1 cellular context compared by ENCODE assay signal in the genomic region with DNA sequence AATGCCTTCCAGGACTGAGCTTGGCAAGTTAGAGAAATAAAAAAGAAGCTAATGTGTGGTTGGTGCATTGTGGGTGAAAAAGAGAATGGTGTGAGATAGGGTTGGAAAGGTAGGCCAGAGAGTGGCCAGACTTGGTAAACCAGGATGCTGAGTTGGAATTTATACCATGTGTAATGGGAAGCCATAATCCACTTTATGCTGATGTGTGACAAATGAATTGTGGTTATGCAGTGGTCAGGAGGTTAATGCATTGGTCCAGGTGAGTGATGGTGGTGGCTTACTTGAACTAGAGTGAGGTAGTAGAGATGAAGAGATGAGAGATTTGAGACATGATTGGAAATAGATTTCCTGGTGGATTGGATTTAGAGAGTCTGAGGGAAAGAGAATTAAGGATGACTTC.
TF ChIP-seq lines count a peak whose summit lies in the region.

No MANE protein-coding gene starts in this region.

TF ChIP-seq in K562, 482 proteins besides CTCF, POLR2A, EP300 and RAD21:
- TF ChIP-seq ZNF644 (tag; IDR thresholded peaks at IDR 0.05; ENCODE audit: low read depth) (no peak), ZNF12 (CRISPR knock-in tag; IDR thresholded peaks at IDR 0.05) (no peak), CHD1 (IDR thresholded peaks at IDR 0.05; ENCODE audit: low read length) (no peak), FOXP1 (CRISPR knock-in tag; IDR thresholded peaks at IDR 0.05) (no peak), TARDBP (IDR thresholded peaks at IDR 0.05) (no peak), PPARD (CRISPR knock-in tag; IDR thresholded peaks at IDR 0.05) (no peak), TRIM24 (IDR thresholded peaks at IDR 0.05) (no peak), TRIM25 (IDR thresholded peaks at IDR 0.05; ENCODE audit: borderline replicate concordance) (no peak), HMG20A (CRISPR knock-in tag; conservative IDR thresholded peaks at IDR 0.05) (no peak), KDM1A (IDR thresholded peaks at IDR 0.05) (0 out of 4 replicates have a peak, but pooled peaks of 1 of the 2 experiments have one; percentile 7), ZNF224 (CRISPR knock-in tag; IDR thresholded peaks at IDR 0.05) (no peak), C11orf30 (IDR thresholded peaks at IDR 0.05; ENCODE audit: low read depth) (peak; percentile 63), ATF7 (IDR thresholded peaks at IDR 0.05) (no peak), IFI16 (CRISPR knock-in tag; IDR thresholded peaks at IDR 0.05) (no peak), ZBTB2 (IDR thresholded peaks at IDR 0.05) (no peak), SMAD4 (CRISPR knock-in tag; conservative IDR thresholded peaks at IDR 0.05) (no peak), MEIS2 (IDR thresholded peaks at IDR 0.05; ENCODE audit: partially characterized antibody) (no peak), HOMEZ (CRISPR knock-in tag; IDR thresholded peaks at IDR 0.05) (no peak), ZNF316 (IDR thresholded peaks at IDR 0.05) (peak; percentile 85), ZMIZ1 (IDR thresholded peaks at IDR 0.05; ENCODE audit: low read depth in 2 of 2, low read length in 2 of 2) (no peak), HMG20B (CRISPR knock-in tag; IDR thresholded peaks at IDR 0.05) (no peak), MXI1 (IDR thresholded peaks at IDR 0.05; ENCODE audit: low read depth, low read length) (no peak), ZNF785 (CRISPR knock-in tag; IDR thresholded peaks at IDR 0.05) (no peak), SMARCC2 (IDR thresholded peaks at IDR 0.05; ENCODE audit: low read depth) (no peak), MAFG (tag; conservative IDR thresholded peaks at IDR 0.05) (0 out of 2 replicates have a peak, but pooled peaks have one; percentile 12)
- TF ChIP-seq, protein P1, sequence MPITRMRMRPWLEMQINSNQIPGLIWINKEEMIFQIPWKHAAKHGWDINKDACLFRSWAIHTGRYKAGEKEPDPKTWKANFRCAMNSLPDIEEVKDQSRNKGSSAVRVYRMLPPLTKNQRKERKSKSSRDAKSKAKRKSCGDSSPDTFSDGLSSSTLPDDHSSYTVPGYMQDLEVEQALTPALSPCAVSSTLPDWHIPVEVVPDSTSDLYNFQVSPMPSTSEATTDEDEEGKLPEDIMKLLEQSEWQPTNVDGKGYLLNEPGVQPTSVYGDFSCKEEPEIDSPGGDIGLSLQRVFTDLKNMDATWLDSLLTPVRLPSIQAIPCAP (CRISPR knock-in tag; IDR thresholded peaks at IDR 0.05; ENCODE audit: borderline replicate concordance) = no peak
- TF ChIP-seq, protein P2, sequence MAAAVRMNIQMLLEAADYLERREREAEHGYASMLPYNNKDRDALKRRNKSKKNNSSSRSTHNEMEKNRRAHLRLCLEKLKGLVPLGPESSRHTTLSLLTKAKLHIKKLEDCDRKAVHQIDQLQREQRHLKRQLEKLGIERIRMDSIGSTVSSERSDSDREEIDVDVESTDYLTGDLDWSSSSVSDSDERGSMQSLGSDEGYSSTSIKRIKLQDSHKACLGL (CRISPR knock-in tag; IDR thresholded peaks at IDR 0.05; ENCODE audit: borderline replicate concordance, poor library complexity, severe bottlenecking) = no peak
- TF ChIP-seq, protein P3, sequence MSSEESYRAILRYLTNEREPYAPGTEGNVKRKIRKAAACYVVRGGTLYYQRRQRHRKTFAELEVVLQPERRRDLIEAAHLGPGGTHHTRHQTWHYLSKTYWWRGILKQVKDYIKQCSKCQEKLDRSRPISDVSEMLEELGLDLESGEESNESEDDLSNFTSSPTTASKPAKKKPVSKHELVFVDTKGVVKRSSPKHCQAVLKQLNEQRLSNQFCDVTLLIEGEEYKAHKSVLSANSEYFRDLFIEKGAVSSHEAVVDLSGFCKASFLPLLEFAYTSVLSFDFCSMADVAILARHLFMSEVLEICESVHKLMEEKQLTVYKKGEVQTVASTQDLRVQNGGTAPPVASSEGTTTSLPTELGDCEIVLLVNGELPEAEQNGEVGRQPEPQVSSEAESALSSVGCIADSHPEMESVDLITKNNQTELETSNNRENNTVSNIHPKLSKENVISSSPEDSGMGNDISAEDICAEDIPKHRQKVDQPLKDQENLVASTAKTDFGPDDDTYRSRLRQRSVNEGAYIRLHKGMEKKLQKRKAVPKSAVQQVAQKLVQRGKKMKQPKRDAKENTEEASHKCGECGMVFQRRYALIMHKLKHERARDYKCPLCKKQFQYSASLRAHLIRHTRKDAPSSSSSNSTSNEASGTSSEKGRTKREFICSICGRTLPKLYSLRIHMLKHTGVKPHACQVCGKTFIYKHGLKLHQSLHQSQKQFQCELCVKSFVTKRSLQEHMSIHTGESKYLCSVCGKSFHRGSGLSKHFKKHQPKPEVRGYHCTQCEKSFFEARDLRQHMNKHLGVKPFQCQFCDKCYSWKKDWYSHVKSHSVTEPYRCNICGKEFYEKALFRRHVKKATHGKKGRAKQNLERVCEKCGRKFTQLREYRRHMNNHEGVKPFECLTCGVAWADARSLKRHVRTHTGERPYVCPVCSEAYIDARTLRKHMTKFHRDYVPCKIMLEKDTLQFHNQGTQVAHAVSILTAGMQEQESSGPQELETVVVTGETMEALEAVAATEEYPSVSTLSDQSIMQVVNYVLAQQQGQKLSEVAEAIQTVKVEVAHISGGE (CRISPR knock-in tag; IDR thresholded peaks at IDR 0.05) = no peak
TF ChIP-seq in K562: peak in this region for 4.
